In genomic region chr2:5287558-5288334, GRCh38 we compare ENCODE assay signal across 26 cellular contexts.
"Had no signal": no experiment of that assay in that cellular context is flagged by ENCODE, and none has a peak within 500 bp of the region (broad histone marks: within the 10 kb centered on the region; RNA-seq: fewer than 3 reads in every experiment).

No MANE protein-coding gene starts in this region.

- H3K27ac Mint-ChIP-seq: activated CD8-positive, alpha-beta T cell treated with anti-CD3 and anti-CD28 coated beads, Interleukin-2, amount 10 ng/mL, durations not matched to agents 7 days and 5 days; activated naive CD4-positive, alpha-beta T cell treated with anti-CD3 and anti-CD28 coated beads, Interleukin-2, amount 50 U/mL, for 24 hours; T-helper 17 cell; WTC11 had no signal

- DNase-seq: activated CD4-positive, alpha-beta T cell treated with anti-CD3 and anti-CD28 coated beads for 48 hours; activated CD4-positive, alpha-beta T cell treated with anti-CD3 and anti-CD28 coated beads, Interleukin-2, amount 50 U/mL, for 4 hours; activated CD4-positive, CD25-positive, alpha-beta regulatory T cell treated with anti-CD3 and anti-CD28 coated beads, Interleukin-2, amount 50 U/mL, for 72 hours; activated CD8-positive, alpha-beta memory T cell treated with anti-CD3 and anti-CD28 coated beads, Interleukin-2, amount 50 U/mL, for 48 hours; activated CD8-positive, alpha-beta T cell treated with anti-CD3 and anti-CD28 coated beads, Interleukin-2, amount 10 ng/mL, durations not matched to agents 7 days and 5 days; activated effector memory CD4-positive, alpha-beta T cell treated with Interleukin-2 at 50 U/mL for 16 hours; activated naive CD4-positive, alpha-beta T cell; activated T-cell treated with anti-CD3 and anti-CD28 coated beads, Interleukin-2, amount 50 U/mL, for 1 hour; aorta; caudate nucleus; Kasumi-1; KBM-7; NCI-H1092; NCI-H1417; NCI-H1694; NCI-H2029; NCI-H2107; NCI-H345; NCI-H510A; NCI-H526 treated with DMSO at 0.1 percent for 48 hours; NCI-H82; SIG-M5; T-helper 17 cell; T-helper 9 cell had no signal

- H3K4me3 Mint-ChIP-seq: activated CD8-positive, alpha-beta T cell treated with anti-CD3 and anti-CD28 coated beads, Interleukin-2, amount 10 ng/mL, durations not matched to agents 7 days and 5 days; activated naive CD4-positive, alpha-beta T cell treated with anti-CD3 and anti-CD28 coated beads, Interleukin-2, amount 50 U/mL, for 24 hours; T-helper 17 cell; WTC11 had no signal

- ATAC-seq: activated CD8-positive, alpha-beta T cell treated with anti-CD3 and anti-CD28 coated beads, Interleukin-2, amount 10 ng/mL, durations not matched to agents 7 days and 5 days; T-helper 17 cell; WTC11 had no signal

- H3K27me3 Mint-ChIP-seq: activated naive CD4-positive, alpha-beta T cell treated with anti-CD3 and anti-CD28 coated beads, Interleukin-2, amount 50 U/mL, for 24 hours; T-helper 17 cell had no signal

- H3K4me1 Mint-ChIP-seq: activated naive CD4-positive, alpha-beta T cell treated with anti-CD3 and anti-CD28 coated beads, Interleukin-2, amount 50 U/mL, for 24 hours; T-helper 17 cell; WTC11 had no signal

- H3K36me3 Mint-ChIP-seq: activated naive CD4-positive, alpha-beta T cell treated with anti-CD3 and anti-CD28 coated beads, Interleukin-2, amount 50 U/mL, for 24 hours had no signal
